16 cellular contexts compared by ENCODE assay signal in genomic region chr2:100857915-100858314, GRCh38. TPM values are rescaled to one million over a fixed set of nuclear protein-coding genes. Genes with fewer than 3 reads are reported as not detected.
A peak's percentile ranks its signal among the peaks of the same experiment; 100 is the strongest.
DNase-seq lines count a peak whose midpoint lies in the region; ATAC-seq and TF ChIP-seq lines count a peak whose summit lies in the region.
"Had no signal": no experiment of that assay in that cellular context is flagged by ENCODE, and none has a peak within 500 bp of the region (broad histone marks: within the 10 kb centered on the region; RNA-seq: fewer than 3 reads in every experiment).

No MANE protein-coding gene starts in this region.

- H3K4me1 ChIP-seq in fibroblast of lung (ENCODE audit: control insufficient read depth, extremely low read depth, insufficient read depth, low read length) (peaks cover 11% of the 10 kb centered on the region), vagina (peaks cover 6% of the 10 kb centered on the region), Caco-2 (no peaks in the 10 kb centered on the region)

- DNase-seq in activated CD4-positive, alpha-beta T cell treated with anti-CD3 and anti-CD28 coated beads for 36 hours: no peak
- DNase-seq in activated CD4-positive, alpha-beta T cell treated with anti-CD3 and anti-CD28 coated beads for 1 hour: no peak
- DNase-seq in fibroblast of lung (ENCODE audit: low read depth in 2 of 2): peak; percentile 65 to 95
- DNase-seq in vagina (ENCODE audit: extremely low spot score in 2 of 2): no peak
- DNase-seq in Caco-2: no peak
- no peak for DNase-seq in NCI-H524 (lab: John Stamatoyannopoulos, UW)
- DNase-seq: activated naive CD4-positive, alpha-beta T cell; central memory CD4-positive, alpha-beta T cell; NCI-H1436 treated with DMSO at 0.1 percent for 48 hours; NCI-H345; nephron progenitor cell; stimulated activated CD4-positive, alpha-beta T cell treated with anti-CD3 and anti-CD28 coated beads, Interleukin-4, amount 100 ng/mL, for 24 hours had no signal

- ATAC-seq in activated CD4-positive, alpha-beta T cell treated with anti-CD3 and anti-CD28 coated beads for 36 hours: peak; percentile 19
- no peak for ATAC-seq in GM21447 (IDR thresholded peaks at IDR 0.05; ENCODE audit: unreplicated experiment)

- H3K27me3 ChIP-seq in fibroblast of lung (ENCODE audit: control insufficient read depth, insufficient read depth, low read length) (no peaks in the 10 kb centered on the region), vagina (no peaks in the 10 kb centered on the region), Caco-2 (replicated peaks; ENCODE audit: control insufficient read depth, insufficient read depth, low read length) (no peaks in the 10 kb centered on the region)

- no peaks in the 10 kb centered on the region for H3K79me2 ChIP-seq in fibroblast of lung (ENCODE audit: control insufficient read depth, insufficient read depth, low read length)

- no peak for TF ChIP-seq POLR2A in vagina (IDR thresholded peaks at IDR 0.05)

- H3K4me3 ChIP-seq in WI38 (ENCODE audit: low read depth, low read length): peak overlapping the region; percentile 15; the same call in 1 of the 2 replicates
- H3K4me3 ChIP-seq in fibroblast of lung (replicated peaks in 1 of 4; ENCODE audit: control extremely low read depth in 1 of 4, insufficient read depth in 1 of 4, low read depth in 3 of 4, low read length in 4 of 4): peak overlapping the region in 1 of 4 experiments; percentile 6
- H3K4me3 ChIP-seq in vagina: no peak overlapping the region
- H3K4me3 ChIP-seq in Caco-2 (ENCODE audit: low read depth, low read length): no peak overlapping the region
- H3K4me3 ChIP-seq: lung had no signal

- H3K9me3 ChIP-seq in fibroblast of lung (ENCODE audit: control insufficient read depth, insufficient read depth, low read depth, low read length) (no peaks in the 10 kb centered on the region), vagina (no peaks in the 10 kb centered on the region), Caco-2 (no peaks in the 10 kb centered on the region)

- H3K4me2 ChIP-seq in fibroblast of lung (ENCODE audit: extremely low read depth, insufficient read depth, low read length): peak overlapping the region; percentile 32

- no peaks in the 10 kb centered on the region for H3K27me3 Mint-ChIP-seq in activated CD4-positive, alpha-beta T cell treated with anti-CD3 and anti-CD28 coated beads for 36 hours
- H3K27me3 Mint-ChIP-seq in Caco-2 (ENCODE audit: insufficient read depth, unreplicated experiment): no peaks in the 10 kb centered on the region
- H3K27me3 Mint-ChIP-seq: type B pancreatic cell had no signal

- intact Hi-C loops in activated CD4-positive, alpha-beta T cell treated with anti-CD3 and anti-CD28 coated beads for 36 hours (cut with DNase I, micrococcal nuclease): no loop called here
- intact Hi-C loops in vagina (cut with DNase I): no loop called here
- intact Hi-C loops in Caco-2 (cut with micrococcal nuclease; ENCODE audit: unreplicated experiment): no loop called here

- no peak for TF ChIP-seq CTCF in WI38 (IDR thresholded peaks at IDR 0.05; ENCODE audit: low read depth, low read length)
- no peak for TF ChIP-seq CTCF in fibroblast of lung (conservative IDR thresholded peaks at IDR 0.05 in 1 of 2, IDR thresholded peaks at IDR 0.05 in 1 of 2; ENCODE audit: low read depth in 1 of 2, low read length in 2 of 2)
- no peak for TF ChIP-seq CTCF in vagina (IDR thresholded peaks at IDR 0.05)
- TF ChIP-seq CTCF in Caco-2 (IDR thresholded peaks at IDR 0.05; ENCODE audit: insufficient read depth in 1 of 2, low read depth in 1 of 2, low read length in 1 of 2, severe bottlenecking in 1 of 2, unreplicated experiment in 1 of 2): no peak

- peaks cover 7% of the 10 kb centered on the region for H3K4me1 Mint-ChIP-seq in activated CD4-positive, alpha-beta T cell treated with anti-CD3 and anti-CD28 coated beads for 36 hours
- H3K4me1 Mint-ChIP-seq in Caco-2 (ENCODE audit: low read depth, unreplicated experiment): no peaks in the 10 kb centered on the region

- no peaks in the 10 kb centered on the region for H3K9me3 Mint-ChIP-seq in activated CD4-positive, alpha-beta T cell treated with anti-CD3 and anti-CD28 coated beads for 36 hours (ENCODE audit: low read depth)
- no peaks in the 10 kb centered on the region for H3K9me3 Mint-ChIP-seq in Caco-2 (ENCODE audit: unreplicated experiment)
- H3K9me3 Mint-ChIP-seq: nephron progenitor cell, type B pancreatic cell had no signal

- H3K27ac ChIP-seq in fibroblast of lung (ENCODE audit: insufficient read depth, low read length): peak overlapping the region; percentile 57
- peak overlapping the region; percentile 15 for H3K27ac ChIP-seq in vagina

- no peaks in the 10 kb centered on the region for H3K36me3 ChIP-seq in fibroblast of lung (ENCODE audit: control insufficient read depth, insufficient read depth, low read length)
- H3K36me3 ChIP-seq in vagina: no peaks in the 10 kb centered on the region
- no peaks in the 10 kb centered on the region for H3K36me3 ChIP-seq in Caco-2 (ENCODE audit: control insufficient read depth, insufficient read depth, low read length)

- no peaks in the 10 kb centered on the region for H4K20me1 ChIP-seq in fibroblast of lung (ENCODE audit: control insufficient read depth, extremely low read depth, insufficient read depth, low read length)

- BruUV-seq in Caco-2 (replicated peaks; lab: Mats Ljungman, UMichigan): no TSS peak

- CTCF ChIA-PET in activated CD4-positive, alpha-beta T cell treated with anti-CD3 and anti-CD28 coated beads for 36 hours (lab: Charles Lee): no interaction called here
- CTCF ChIA-PET in Caco-2 (lab: Charles Lee): no interaction called here

- H2AFZ ChIP-seq in fibroblast of lung (ENCODE audit: low read length): peak overlapping the region; percentile 36

- no peak overlapping the region for H3K9ac ChIP-seq in fibroblast of lung (ENCODE audit: insufficient read depth, low read length)

- no peak overlapping the region for H3K4me3 Mint-ChIP-seq in activated CD4-positive, alpha-beta T cell treated with anti-CD3 and anti-CD28 coated beads for 36 hours
- H3K4me3 Mint-ChIP-seq in Caco-2 (ENCODE audit: unreplicated experiment): no peak overlapping the region
- H3K4me3 Mint-ChIP-seq: nephron progenitor cell, type B pancreatic cell had no signal

- POLR2A ChIA-PET in activated CD4-positive, alpha-beta T cell treated with anti-CD3 and anti-CD28 coated beads for 36 hours (lab: Charles Lee): no interaction called here
- POLR2A ChIA-PET in Caco-2 (lab: Charles Lee): no interaction called here

- no peaks in the 10 kb centered on the region for H3K36me3 Mint-ChIP-seq in activated CD4-positive, alpha-beta T cell treated with anti-CD3 and anti-CD28 coated beads for 36 hours (ENCODE audit: low read depth)
- H3K36me3 Mint-ChIP-seq in Caco-2 (ENCODE audit: insufficient read depth, unreplicated experiment): no peaks in the 10 kb centered on the region

- no peak overlapping the region for H3K27ac Mint-ChIP-seq in activated CD4-positive, alpha-beta T cell treated with anti-CD3 and anti-CD28 coated beads for 36 hours
- no peak overlapping the region for H3K27ac Mint-ChIP-seq in Caco-2 (ENCODE audit: unreplicated experiment)
- H3K27ac Mint-ChIP-seq: nephron progenitor cell, type B pancreatic cell had no signal

RNA-seq across cellular contexts. Expression of gene NPAS2, which starts 38.0 kb away (rescaled TPM):
- 10 to 100 TPM in 1 of 2 experiments, 1 to 10 TPM in 1; 7.7 to 12.0 TPM for total RNA-seq in activated CD4-positive, alpha-beta T cell treated with anti-CD3 and anti-CD28 coated beads for 36 hours
- total RNA-seq in fibroblast of lung (2.3 and 3.6 TPM in 2 replicates), vagina (37.6 TPM), Caco-2 (2022) (2.8 and 3.6 TPM in 2 replicates)
- polyA plus RNA-seq in fibroblast of lung: 4.9 and 8.7 TPM in 2 replicates
- 6.8 and 10.8 TPM in 2 replicates for polyA plus RNA-seq in fibroblast of lung (2012)
- polyA minus RNA-seq in fibroblast of lung (ENCODE audit: low replicate concordance): 7.2 and 24.0 TPM in 2 replicates

Comparison
In these comparisons a context has a peak if more than half of its experiments do, and no peak if none do; other contexts are left out.
1. DNase-seq: peak in fibroblast of lung (2 of 2); none in activated CD4-positive, alpha-beta T cell treated with anti-CD3 and anti-CD28 coated beads for 36 hours (single experiment), activated CD4-positive, alpha-beta T cell treated with anti-CD3 and anti-CD28 coated beads for 1 hour (single experiment), vagina (0 of 2), Caco-2 (0 of 2) and NCI-H524 (0 of 2).